Comparison of ENCODE assay signal across 1 cellular context in genomic region chr20:298755-299391, GRCh38.
A peak's percentile ranks its signal among the peaks of the same experiment; 100 is the strongest.
TF ChIP-seq lines count a peak whose summit lies in the region.

No MANE protein-coding gene starts in this region.

TF ChIP-seq in IMR-90, 13 proteins besides CTCF, POLR2A, EP300 and RAD21:
- TF ChIP-seq FOS (IDR thresholded peaks at IDR 0.05; ENCODE audit: low read depth, low read length) (no peak), MAZ (IDR thresholded peaks at IDR 0.05; ENCODE audit: borderline replicate concordance, low read depth, low read length) (no peak), MXI1 (IDR thresholded peaks at IDR 0.05; ENCODE audit: borderline replicate concordance, low read depth, low read length) (peak; percentile 59; the same call in 1 of the 2 replicates)
